19 cellular contexts compared by ENCODE assay signal in the genomic region with DNA sequence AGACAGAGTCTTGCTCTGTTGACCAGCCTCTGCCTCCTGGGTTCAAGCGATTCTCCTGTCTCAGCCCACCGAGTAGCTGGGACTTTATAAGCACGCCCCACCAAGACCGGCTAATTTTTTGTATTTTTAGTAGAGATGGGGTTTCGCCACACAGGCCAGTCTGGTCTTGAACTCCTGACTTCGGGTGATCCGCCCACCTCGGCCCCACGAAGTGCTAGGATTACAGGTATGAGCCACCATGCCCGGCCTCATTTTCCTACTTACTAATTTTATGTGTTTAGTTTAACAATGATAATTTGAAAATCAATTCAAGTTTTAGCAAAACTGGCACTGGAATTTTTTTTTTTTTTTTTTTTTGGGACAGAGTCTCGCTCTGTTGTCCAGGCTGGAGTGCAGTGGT.
DNase-seq lines count a peak whose midpoint lies in the region; ATAC-seq and TF ChIP-seq lines count a peak whose summit lies in the region.
"Had no signal": no experiment of that assay in that cellular context is flagged by ENCODE, and none has a peak within 500 bp of the region (broad histone marks: within the 10 kb centered on the region; RNA-seq: fewer than 3 reads in every experiment).

No MANE protein-coding gene starts in this region.

- peak overlapping the region; percentile 39 for H3K4me2 ChIP-seq in Karpas-422 (ENCODE audit: low read depth, low read length, poor library complexity, severe bottlenecking)

- no peak for TF ChIP-seq CTCF in chondrocyte (IDR thresholded peaks at IDR 0.05)
- no peak for TF ChIP-seq CTCF in gastrocnemius medialis (IDR thresholded peaks at IDR 0.05 in 4 of 5, conservative IDR thresholded peaks at IDR 0.05 in 1 of 5)

- peaks cover 53% of the 10 kb centered on the region for H3K4me1 Mint-ChIP-seq in chondrocyte (ENCODE audit: low read depth)

- H3K27ac Mint-ChIP-seq in chondrocyte (ENCODE audit: unreplicated experiment): peak overlapping the region; percentile 60
- H3K27ac Mint-ChIP-seq: CD4-positive, alpha-beta T cell had no signal

- H2AFZ ChIP-seq in ACC112 (ENCODE audit: low read length, unreplicated experiment): no peak overlapping the region
- no peak overlapping the region for H2AFZ ChIP-seq in Karpas-422 (ENCODE audit: low read length)

- peaks cover 38% of the 10 kb centered on the region for H3K4me1 ChIP-seq in ACC112 (ENCODE audit: control insufficient read depth, insufficient read depth, low read length, unreplicated experiment)
- H3K4me1 ChIP-seq in Karpas-422 (ENCODE audit: low read length): peaks cover 16% of the 10 kb centered on the region
- H3K4me1 ChIP-seq in gastrocnemius medialis: peaks cover 13% of the 10 kb centered on the region in 2 donors
- H3K4me1 ChIP-seq: Caco-2 had no signal

- peak overlapping the region; percentile 84 for H3K27ac ChIP-seq in ACC112 (ENCODE audit: low read depth, low read length)
- no peak overlapping the region; the same call in 1 of the 2 replicates for H3K27ac ChIP-seq in Karpas-422 (ENCODE audit: low read length)
- H3K27ac ChIP-seq in gastrocnemius medialis: peak overlapping the region; percentile 44 to 71 (median 54)

- H3K27me3 Mint-ChIP-seq in chondrocyte (ENCODE audit: low read depth): no peaks in the 10 kb centered on the region
- H3K27me3 Mint-ChIP-seq: CD4-positive, alpha-beta T cell had no signal

- in situ Hi-C loops in gastrocnemius medialis (cut with MboI; ENCODE audit: low sequenced_read_pairs in 4 of 4): no loop called here

- ATAC-seq in gastrocnemius medialis: no peak
- ATAC-seq: GM12878, HCT116 had no signal

- intact Hi-C loops in gastrocnemius medialis (cut with DNase I; ENCODE audit: low total_unique reads): no loop called here

- no peaks in the 10 kb centered on the region for H3K9me3 Mint-ChIP-seq in chondrocyte (ENCODE audit: low read depth)
- H3K9me3 Mint-ChIP-seq: CD4-positive, alpha-beta T cell had no signal

- no peak overlapping the region for H3K4me3 Mint-ChIP-seq in chondrocyte (ENCODE audit: unreplicated experiment)
- H3K4me3 Mint-ChIP-seq: CD4-positive, alpha-beta T cell had no signal

- DNase-seq in Karpas-422 (no peak), chondrocyte (ENCODE audit: low spot score) (no peak), gastrocnemius medialis (no peak), activated T-cell treated with anti-CD3 and anti-CD28 coated beads for 4 hours (no peak), hepatic stellate cell (ENCODE audit: low spot score) (no peak)
- no peak for DNase-seq in activated effector memory CD4-positive, alpha-beta T cell treated with Interleukin-2 at 50 U/mL for 16 hours
- DNase-seq in stimulated activated CD8-positive, alpha-beta memory T cell treated with anti-CD3 and anti-CD28 coated beads, Interleukin-4, amount 100 ng/mL, for 48 hours: no peak
- DNase-seq: Caco-2, GOT3, NCI-H1694 treated with DMSO at 0.1 percent for 48 hours, NCI-H510A, NCI-H748 treated with DMSO at 0.1 percent for 48 hours, PC-3, RPMI8226, SIG-M5 had no signal

- TF ChIP-seq POLR2A in gastrocnemius medialis (IDR thresholded peaks at IDR 0.05): no peak

- no peak overlapping the region for H3K9ac ChIP-seq in Karpas-422 (ENCODE audit: low read length)

- peaks cover 17% of the 10 kb centered on the region for H3K36me3 Mint-ChIP-seq in chondrocyte (ENCODE audit: low read depth)

- no peaks in the 10 kb centered on the region for H3K9me2 ChIP-seq in Karpas-422 (replicated peaks; ENCODE audit: insufficient read depth, low read length)

- no peak overlapping the region for H3K4me3 ChIP-seq in ACC112 (ENCODE audit: low read depth, low read length)
- no peak overlapping the region for H3K4me3 ChIP-seq in Karpas-422 (ENCODE audit: low read length)
- no peak overlapping the region for H3K4me3 ChIP-seq in gastrocnemius medialis
- H3K4me3 ChIP-seq: GM12878 had no signal

- H3K9me3 ChIP-seq in Karpas-422 (ENCODE audit: low read length): no peaks in the 10 kb centered on the region
- H3K9me3 ChIP-seq in gastrocnemius medialis: no peaks in the 10 kb centered on the region
- H3K9me3 ChIP-seq: Caco-2 had no signal

- H4K20me1 ChIP-seq in Karpas-422 (ENCODE audit: insufficient read depth, low read depth, low read length): no peaks in the 10 kb centered on the region

- H3K79me2 ChIP-seq in ACC112 (ENCODE audit: control insufficient read depth, insufficient read depth, low read length, unreplicated experiment) (no peaks in the 10 kb centered on the region), Karpas-422 (ENCODE audit: low read length) (no peaks in the 10 kb centered on the region)

- H3K27me3 ChIP-seq in ACC112 (ENCODE audit: insufficient read depth, low read length): no peaks in the 10 kb centered on the region
- H3K27me3 ChIP-seq in Karpas-422 (ENCODE audit: low read length): no peaks in the 10 kb centered on the region
- H3K27me3 ChIP-seq in gastrocnemius medialis: no peaks in the 10 kb centered on the region

- peaks cover 14% of the 10 kb centered on the region; the same call in 1 of the 2 replicates for H3K36me3 ChIP-seq in ACC112 (ENCODE audit: insufficient read depth, low read length)
- H3K36me3 ChIP-seq in Karpas-422 (ENCODE audit: insufficient read depth, low read length): no peaks in the 10 kb centered on the region
- no peaks in the 10 kb centered on the region for H3K36me3 ChIP-seq in gastrocnemius medialis
